ENCODE assay signal across 1 cellular context in genomic region chr1:51517361-51518032, GRCh38.
A peak's percentile ranks its signal among the peaks of the same experiment; 100 is the strongest.
TF ChIP-seq lines count a peak whose summit lies in the region.

No MANE protein-coding gene starts in this region.

TF ChIP-seq in K562, 482 proteins besides CTCF, POLR2A, EP300 and RAD21 (continued from another document and continues in another):
- TF ChIP-seq DEAF1 (CRISPR knock-in tag; IDR thresholded peaks at IDR 0.05) (no peak), ARID3B (CRISPR knock-in tag; IDR thresholded peaks at IDR 0.05; ENCODE audit: borderline replicate concordance) (no peak), TEAD1 (CRISPR knock-in tag; IDR thresholded peaks at IDR 0.05) (no peak), RB1 (IDR thresholded peaks at IDR 0.05; ENCODE audit: low read depth) (no peak), ZBTB40 (IDR thresholded peaks at IDR 0.05) (peak; percentile 33; the same call in 1 of the 2 replicates), ZBTB40 (CRISPR knock-in tag; IDR thresholded peaks at IDR 0.05) (no peak), REST (CRISPR knock-in tag; IDR thresholded peaks at IDR 0.05; ENCODE audit: low read depth) (no peak), HMGXB4 (CRISPR knock-in tag; IDR thresholded peaks at IDR 0.05) (no peak), POLR2AphosphoS5 (IDR thresholded peaks at IDR 0.05; ENCODE audit: control insufficient read depth, insufficient read depth, low read depth, low read length) (no peak), HSF4 (CRISPR knock-in tag; IDR thresholded peaks at IDR 0.05; ENCODE audit: borderline replicate concordance) (no peak), RBFOX2 (IDR thresholded peaks at IDR 0.05; ENCODE audit: low read depth, low read length) (no peak), E2F8 (IDR thresholded peaks at IDR 0.05; ENCODE audit: low read depth, partially characterized antibody) (no peak), ZNF124 (CRISPR knock-in tag; IDR thresholded peaks at IDR 0.05) (no peak), ZNF583 (CRISPR knock-in tag; IDR thresholded peaks at IDR 0.05) (no peak), NR2C2 (CRISPR knock-in tag; IDR thresholded peaks at IDR 0.05) (peak; percentile 48; the same call in 1 of the 2 replicates), NR2C2 (tag; IDR thresholded peaks at IDR 0.05) (no peak; the same call in none of the 2 replicates), CBFA2T3 (IDR thresholded peaks at IDR 0.05) (no peak), ZNF696 (CRISPR knock-in tag; conservative IDR thresholded peaks at IDR 0.05) (no peak), ILF3 (IDR thresholded peaks at IDR 0.05; ENCODE audit: borderline replicate concordance) (no peak), ZHX1 (conservative IDR thresholded peaks at IDR 0.05; ENCODE audit: low read length) (no peak), ARID3A (IDR thresholded peaks at IDR 0.05; ENCODE audit: borderline replicate concordance, low read depth, low read length) (no peak), ETS2 (tag; IDR thresholded peaks at IDR 0.05; ENCODE audit: borderline replicate concordance, poor library complexity, severe bottlenecking) (no peak), ADNP (tag; IDR thresholded peaks at IDR 0.05) (no peak), MAFG (tag; conservative IDR thresholded peaks at IDR 0.05) (peak; percentile 42; the same call in 1 of the 2 replicates), PKNOX1 (IDR thresholded peaks at IDR 0.05) (no peak), PTTG1 (tag; IDR thresholded peaks at IDR 0.05; ENCODE audit: low read depth) (no peak)
